Comparison of ENCODE assay signal across 8 cellular contexts in the genomic region with DNA sequence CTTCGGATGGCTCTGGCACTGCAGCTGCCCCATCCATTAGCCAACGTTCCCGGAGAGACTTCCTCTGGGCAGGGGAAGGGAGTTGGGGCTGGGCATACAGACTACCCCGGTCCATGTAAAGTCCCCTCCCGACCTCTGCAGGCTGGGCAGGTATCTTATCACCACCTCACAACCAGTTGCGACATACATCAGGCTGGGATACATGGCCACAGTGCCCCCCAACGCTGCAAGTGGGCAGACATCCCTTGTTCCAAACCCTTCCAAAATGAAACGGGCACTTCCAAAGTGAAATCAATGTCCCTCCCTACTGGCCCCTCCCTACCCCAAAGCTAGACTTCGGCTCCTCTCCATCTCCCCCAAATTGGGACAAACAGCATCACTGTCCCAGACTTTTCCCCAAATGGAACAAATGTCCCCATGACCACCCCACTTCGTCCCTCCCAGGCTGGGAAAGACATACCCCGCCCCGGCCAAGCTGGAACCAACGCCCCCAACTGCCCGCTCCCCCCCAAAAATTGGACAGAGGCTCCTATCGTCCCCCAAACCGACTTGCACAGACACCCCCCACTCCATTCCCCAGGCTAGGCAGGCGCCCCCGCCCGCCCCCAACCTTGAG. TPM values are rescaled to one million over a fixed set of nuclear protein-coding genes. Genes with fewer than 3 reads are reported as not detected.
DNase-seq lines count a peak whose midpoint lies in the region; TF ChIP-seq lines count a peak whose summit lies in the region.
"Had no signal": no experiment of that assay in that cellular context is flagged by ENCODE, and none has a peak within 500 bp of the region (broad histone marks: within the 10 kb centered on the region; RNA-seq: fewer than 3 reads in every experiment).

No MANE protein-coding gene starts in this region.

- H3K27me3 ChIP-seq in CD4-positive, alpha-beta memory T cell (ENCODE audit: insufficient read depth, low read length) = peaks cover 17% of the 10 kb centered on the region
- peaks cover 27% of the 10 kb centered on the region for H3K27me3 ChIP-seq in HUES64 (ENCODE audit: insufficient read depth, low read length)
- H3K27me3 ChIP-seq in esophagus squamous epithelium = peaks cover 0 to 56% (median 6%) of the 10 kb centered on the region in 4 donors
- peaks cover 3% of the 10 kb centered on the region for H3K27me3 ChIP-seq in trophoblast cell (ENCODE audit: insufficient read depth, low read length)
- H3K27me3 ChIP-seq: ascending aorta had no signal

- no peak overlapping the region for H3K27ac ChIP-seq in CD4-positive, alpha-beta memory T cell (ENCODE audit: low read depth, low read length)
- H3K27ac ChIP-seq in HUES64 (ENCODE audit: low read depth, low read length) (no peak overlapping the region), esophagus squamous epithelium (peak overlapping the region in 1 of 4 donors; percentile 25), trophoblast cell (ENCODE audit: low read depth, low read length) (no peak overlapping the region)
- H3K27ac ChIP-seq: ascending aorta had no signal

- H3K9me3 ChIP-seq in CD4-positive, alpha-beta memory T cell (ENCODE audit: control insufficient read depth in 1 of 2, low read length in 2 of 2) = no peaks in the 10 kb centered on the region
- no peaks in the 10 kb centered on the region for H3K9me3 ChIP-seq in HUES64 (ENCODE audit: insufficient read depth, low read depth, low read length)
- no peaks in the 10 kb centered on the region for H3K9me3 ChIP-seq in esophagus squamous epithelium
- no peaks in the 10 kb centered on the region for H3K9me3 ChIP-seq in trophoblast cell (ENCODE audit: insufficient read depth, low read depth, low read length)
- H3K9me3 ChIP-seq: ascending aorta had no signal

- H3K18ac ChIP-seq in trophoblast cell (ENCODE audit: low read length) = no peak overlapping the region

- H2BK12ac ChIP-seq in trophoblast cell (ENCODE audit: low read length) = no peak overlapping the region

- intact Hi-C loops in CD4-positive, alpha-beta memory T cell (cut with micrococcal nuclease) = no loop called here
- intact Hi-C loops in esophagus squamous epithelium (cut with DNase I) = no loop called here

- H3K9me3 Mint-ChIP-seq in CD4-positive, alpha-beta memory T cell = peaks cover 0 to 10% (median 0%) of the 10 kb centered on the region in 8 donors

- H3K27me3 Mint-ChIP-seq in CD4-positive, alpha-beta memory T cell = peaks cover 13 to 22% of the 10 kb centered on the region in 2 donors

- H3K4me1 Mint-ChIP-seq in CD4-positive, alpha-beta memory T cell = peaks cover 9 to 28% (median 17%) of the 10 kb centered on the region in 4 donors

- no peak overlapping the region for H2AK5ac ChIP-seq in trophoblast cell (ENCODE audit: low read length)

- no peak overlapping the region for H2BK5ac ChIP-seq in trophoblast cell (ENCODE audit: low read depth, low read length, poor library complexity)

- peak overlapping the region; percentile 47; the same call in 1 of the 2 replicates for H3K9ac ChIP-seq in HUES64 (ENCODE audit: low read depth, low read length)
- no peak overlapping the region for H3K9ac ChIP-seq in trophoblast cell (ENCODE audit: low read length)

- no peak overlapping the region for H2AFZ ChIP-seq in trophoblast cell (ENCODE audit: insufficient read depth, low read length, poor library complexity)

- WGBS in HUES64 = 25% methylated on average over 19 of the region's 19 CpGs
- WGBS in esophagus squamous epithelium, 2 donors = 17 to 45% methylated on average over 7 to 9 of the region's 19 CpGs
- no CpG with 5 or more reads among the region's 19 CpGs for WGBS in trophoblast cell (ENCODE audit: extremely low coverage, insufficient coverage, insufficient read length)

- no peak for DNase-seq in CD4-positive, alpha-beta memory T cell
- DNase-seq in esophagus squamous epithelium (lab: John Stamatoyannopoulos, UW) (no peak), trophoblast cell (no peak), NCI-H2196 (lab: John Stamatoyannopoulos, UW; ENCODE audit: unreplicated experiment) (no peak), HK-2 (ENCODE audit: unreplicated experiment) (no peak)
- no peak for DNase-seq in stimulated activated CD8-positive, alpha-beta memory T cell treated with anti-CD3 and anti-CD28 coated beads, Interleukin-4, amount 100 ng/mL, for 48 hours

- POLR2A ChIA-PET in CD4-positive, alpha-beta memory T cell (lab: Charles Lee; ENCODE audit: partially characterized antibody) = interaction anchor here (0.8 to 3.3 kb wide), 10 partner anchors 8 to 175 kb away, joined by 3 to 10 read pairs (median 6); partner anchors contain the start of genes DCAF15, IL27RA, MISP3 and RFX1

- peaks cover 10% of the 10 kb centered on the region for H3K36me3 ChIP-seq in CD4-positive, alpha-beta memory T cell (ENCODE audit: insufficient read depth, low read length)
- H3K36me3 ChIP-seq in HUES64 (ENCODE audit: insufficient read depth, low read length) (no peaks in the 10 kb centered on the region), esophagus squamous epithelium (peaks cover 0 to 7% (median 0%) of the 10 kb centered on the region in 3 donors), trophoblast cell (ENCODE audit: control insufficient read depth in 1 of 2, insufficient read depth in 2 of 2, low read length in 2 of 2) (no peaks in the 10 kb centered on the region)
- H3K36me3 ChIP-seq: ascending aorta had no signal

- no peak for TF ChIP-seq CTCF in esophagus squamous epithelium (IDR thresholded peaks at IDR 0.05)

- H3K4me1 ChIP-seq in CD4-positive, alpha-beta memory T cell (ENCODE audit: insufficient read depth, low read length) = peaks cover 18% of the 10 kb centered on the region
- H3K4me1 ChIP-seq in HUES64 (ENCODE audit: insufficient read depth, low read length) (no peaks in the 10 kb centered on the region), esophagus squamous epithelium (peaks cover 8 to 27% (median 9%) of the 10 kb centered on the region in 3 donors), trophoblast cell (ENCODE audit: control insufficient read depth in 1 of 2, insufficient read depth in 2 of 2, low read length in 2 of 2) (peaks cover 0 to 6% of the 10 kb centered on the region in 2 experiments)

- H3K27ac Mint-ChIP-seq in CD4-positive, alpha-beta memory T cell = no peak overlapping the region

- no peak overlapping the region for H3K4me3 ChIP-seq in CD4-positive, alpha-beta memory T cell (ENCODE audit: low read length in 2 of 2)
- H3K4me3 ChIP-seq in HUES64 (ENCODE audit: low read length) = peak overlapping the region; percentile 64
- H3K4me3 ChIP-seq in esophagus squamous epithelium = peak overlapping the region in 3 of 4 donors; percentile 25 to 64 (median 42)
- no peak overlapping the region for H3K4me3 ChIP-seq in trophoblast cell (ENCODE audit: low read depth, low read length)

- H3K14ac ChIP-seq in trophoblast cell (ENCODE audit: low read length) = no peak overlapping the region

- peak overlapping the region in 7 of 8 donors; percentile 54 to 79 (median 59) for H3K4me3 Mint-ChIP-seq in CD4-positive, alpha-beta memory T cell

- no peak for TF ChIP-seq POLR2A in esophagus squamous epithelium (IDR thresholded peaks at IDR 0.05)

- H3K23ac ChIP-seq in trophoblast cell (ENCODE audit: low read length) = no peak overlapping the region

- H4K12ac ChIP-seq in trophoblast cell (ENCODE audit: low read depth, low read length) = no peak overlapping the region

- no peak overlapping the region for H3K4ac ChIP-seq in trophoblast cell (ENCODE audit: low read depth, low read length)

- no peaks in the 10 kb centered on the region for H3K79me2 ChIP-seq in trophoblast cell (ENCODE audit: control insufficient read depth, insufficient read depth, low read length, poor library complexity)

- peak overlapping the region; percentile 61 for H3K4me2 ChIP-seq in trophoblast cell (ENCODE audit: low read length)

- H3K36me3 Mint-ChIP-seq in CD4-positive, alpha-beta memory T cell = peaks cover 16% of the 10 kb centered on the region in 2 donors

- peaks cover 3% of the 10 kb centered on the region for H3K79me1 ChIP-seq in trophoblast cell (ENCODE audit: low read length)

- H2BK120ac ChIP-seq in trophoblast cell (ENCODE audit: insufficient read depth, low read length, poor library complexity) = no peak overlapping the region

- no peak overlapping the region for H4K91ac ChIP-seq in trophoblast cell (ENCODE audit: low read depth, low read length)

- CTCF ChIA-PET in CD4-positive, alpha-beta memory T cell (lab: Charles Lee; ENCODE audit: partially characterized antibody) = interaction anchor here (1.0 to 2.7 kb wide), 8 partner anchors 11 to 195 kb away, joined by 3 to 10 read pairs (median 4); partner anchors contain the start of genes IL27RA and MISP3

- H4K8ac ChIP-seq in trophoblast cell (ENCODE audit: low read depth, low read length) = no peak overlapping the region

RNA-seq across cellular contexts. Expression of gene PALM3, which starts 5.0 kb away (rescaled TPM):
- not detected for total RNA-seq in CD4-positive, alpha-beta memory T cell
- not detected for polyA plus RNA-seq in CD4-positive, alpha-beta memory T cell
- 10.4 TPM for polyA plus RNA-seq in HUES64 (2013, experiment 1 of 2)
- polyA plus RNA-seq in HUES64 (2013, experiment 2 of 2) = 16.7 TPM
- total RNA-seq in esophagus squamous epithelium = not detected
- polyA plus RNA-seq in trophoblast cell (2013) = 1.2 and 1.4 TPM in 2 replicates

RNA-seq across cellular contexts. Expression of gene MISP3, which starts 15.7 kb away (rescaled TPM):
- 1 to 10 TPM; 1.3 to 1.6 TPM for total RNA-seq in CD4-positive, alpha-beta memory T cell
- polyA plus RNA-seq in CD4-positive, alpha-beta memory T cell = 1 to 10 TPM in 1 of 2 donors, under 1 TPM in 1; 0.68 to 1.1 TPM
- 0.55 TPM for polyA plus RNA-seq in HUES64 (2013, experiment 1 of 2)
- polyA plus RNA-seq in HUES64 (2013, experiment 2 of 2) = 0.70 TPM
- 1 to 10 TPM; 2.0 to 8.9 (median 4.0) TPM for total RNA-seq in esophagus squamous epithelium
- polyA plus RNA-seq in trophoblast cell (2013) = 10.5 and 10.9 TPM in 2 replicates

RNA-seq across cellular contexts. Expression of gene IL27RA, which starts 25.3 kb away (rescaled TPM):
- 10 to 100 TPM; 74.3 to 76.2 TPM for total RNA-seq in CD4-positive, alpha-beta memory T cell
- 100 to 1,000 TPM; 101 to 104 TPM for polyA plus RNA-seq in CD4-positive, alpha-beta memory T cell
- 5.1 TPM for polyA plus RNA-seq in HUES64 (2013, experiment 1 of 2)
- polyA plus RNA-seq in HUES64 (2013, experiment 2 of 2) = 7.7 TPM
- 1 to 10 TPM in 3 of 4 donors, under 1 TPM in 1; 0.83 to 4.9 (median 2.1) TPM for total RNA-seq in esophagus squamous epithelium
- 2.5 and 2.6 TPM in 2 replicates for polyA plus RNA-seq in trophoblast cell (2013)

RNA-seq across cellular contexts. Expression of gene C19orf67, which starts 28.7 kb away (rescaled TPM):
- total RNA-seq in CD4-positive, alpha-beta memory T cell = under 1 TPM in 1 of 2 experiments, not detected in 1; 0.55 TPM
- polyA plus RNA-seq in CD4-positive, alpha-beta memory T cell = not detected
- not detected for polyA plus RNA-seq in HUES64 (2013, experiment 1 of 2)
- polyA plus RNA-seq in HUES64 (2013, experiment 2 of 2) = not detected
- not detected for total RNA-seq in esophagus squamous epithelium
- polyA plus RNA-seq in trophoblast cell (2013) = 0.19 TPM in 1 of 2 replicates, not detected in the other
- total RNA-seq: ascending aorta had no signal

RNA-seq across cellular contexts. Expression of gene RLN3, which starts 28.9 kb away (rescaled TPM):
- total RNA-seq in CD4-positive, alpha-beta memory T cell = not detected
- under 1 TPM in 1 of 2 donors, not detected in 1; 0.41 TPM for polyA plus RNA-seq in CD4-positive, alpha-beta memory T cell
- polyA plus RNA-seq in HUES64 (2013, experiment 1 of 2) = not detected
- polyA plus RNA-seq in HUES64 (2013, experiment 2 of 2) = not detected
- not detected for total RNA-seq in esophagus squamous epithelium
- not detected in 2 replicates for polyA plus RNA-seq in trophoblast cell (2013)
- total RNA-seq: ascending aorta had no signal

Comparison
In these comparisons a context has a peak if more than half of its experiments do, and no peak if none do; other contexts are left out.
1. H3K4me3 ChIP-seq: peak in HUES64 (single experiment) and esophagus squamous epithelium (3 of 4); none in CD4-positive, alpha-beta memory T cell (0 of 2) and trophoblast cell (single experiment).
2. RNA of gene IL27RA, which starts 25.3 kb away (total RNA-seq): 74.3 to 76.2 TPM in CD4-positive, alpha-beta memory T cell; 0.83 to 4.9 TPM in esophagus squamous epithelium; every median in the first group is over 10 times any median in the second.